8 cellular contexts compared by ENCODE assay signal in the genomic region with DNA sequence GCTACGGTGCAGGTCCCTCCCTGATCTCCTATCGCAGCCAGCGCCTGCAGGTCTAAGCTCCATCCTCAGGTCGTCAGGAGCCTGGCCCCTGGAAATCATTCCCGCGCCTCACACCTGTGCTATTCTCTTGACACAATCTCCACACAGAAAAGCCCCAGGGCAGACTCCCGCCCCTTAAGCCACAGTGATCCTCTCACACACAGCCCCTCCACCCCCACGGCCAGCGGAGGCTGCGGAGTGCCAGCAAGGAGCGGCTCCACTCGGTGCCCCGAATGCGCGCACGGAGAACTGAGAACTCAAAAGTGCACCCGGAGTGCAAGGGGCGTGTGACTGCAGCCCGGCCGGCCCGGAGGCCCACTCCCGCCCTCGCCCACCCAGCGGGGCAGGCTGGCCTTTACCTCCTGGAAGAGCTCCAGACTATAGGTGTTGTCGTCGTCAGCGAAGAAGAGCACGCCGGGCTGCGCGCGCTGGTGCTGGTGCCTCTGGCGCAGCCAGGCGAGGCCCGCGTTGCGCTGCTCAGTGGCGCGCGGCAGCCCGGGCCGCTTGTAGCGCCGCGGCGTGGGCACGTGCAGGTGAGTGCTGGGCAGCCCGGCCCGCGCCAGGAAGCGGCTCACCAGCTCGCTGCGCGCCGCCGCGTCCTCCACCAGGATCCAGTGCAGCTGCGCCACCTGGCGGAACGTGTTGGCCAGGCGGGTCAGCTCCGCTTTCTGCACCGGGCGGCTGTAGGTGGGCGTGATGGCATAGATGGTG. TPM values are rescaled to one million over a fixed set of nuclear protein-coding genes. Genes with fewer than 3 reads are reported as not detected.
DNase-seq lines count a peak whose midpoint lies in the region; ATAC-seq and TF ChIP-seq lines count a peak whose summit lies in the region.

No MANE protein-coding gene starts in this region.

- peak; percentile 92 for TF ChIP-seq CTCF in GM12864 (IDR thresholded peaks at IDR 0.05; ENCODE audit: low read depth, low read length, missing control alignments)
- peak; percentile 44 to 83 (median 65) for TF ChIP-seq CTCF in adrenal gland (IDR thresholded peaks at IDR 0.05)
- TF ChIP-seq CTCF in right atrium auricular region (IDR thresholded peaks at IDR 0.05): peak; percentile 75 to 92
- TF ChIP-seq CTCF in prostate gland (IDR thresholded peaks at IDR 0.05): peak; percentile 80 to 87 (median 84)
- TF ChIP-seq CTCF in upper lobe of right lung (IDR thresholded peaks at IDR 0.05): peak; percentile 80

- peak; percentile 97 for ATAC-seq in HG02588 (IDR thresholded peaks at IDR 0.05; ENCODE audit: unreplicated experiment)
- peak; percentile 98 for ATAC-seq in upper lobe of right lung

- DNase-seq in GM12864 (ENCODE audit: low read depth) (peak; percentile 55), NCI-H1048 (lab: John Stamatoyannopoulos, UW) (peak; percentile 69), SW480 (ENCODE audit: low spot score) (peak; percentile 74), adrenal gland (peak; percentile 67 to 86 (median 84)), right atrium auricular region (ENCODE audit: low spot score) (peak; percentile 73), prostate gland (ENCODE audit: low spot score) (peak; percentile 83), upper lobe of right lung (peak; percentile 93)

- peaks cover 23% of the 10 kb centered on the region for H3K27me3 ChIP-seq in adrenal gland
- H3K27me3 ChIP-seq in right atrium auricular region: no peaks in the 10 kb centered on the region
- no peaks in the 10 kb centered on the region for H3K27me3 ChIP-seq in prostate gland (replicated peaks; ENCODE audit: insufficient read depth)
- H3K27me3 ChIP-seq in upper lobe of right lung: peaks cover 33% of the 10 kb centered on the region

- H3K4me3 ChIP-seq in GM12864 (ENCODE audit: low read depth, low read length) (peak overlapping the region; percentile 52), adrenal gland (peak overlapping the region in 2 of 4 donors; percentile 24 to 73), right atrium auricular region (peak overlapping the region; percentile 37 to 58), prostate gland (peak overlapping the region; percentile 31 to 44), upper lobe of right lung (peak overlapping the region; percentile 53)

- H3K4me1 ChIP-seq in adrenal gland (replicated peaks in 1 of 2) (peaks cover 13 to 20% of the 10 kb centered on the region in 2 donors), right atrium auricular region (peaks cover 0 to 24% of the 10 kb centered on the region in 2 donors), prostate gland (replicated peaks) (peaks cover 5% of the 10 kb centered on the region), upper lobe of right lung (peaks cover 22% of the 10 kb centered on the region)

- no peak for TF ChIP-seq POLR2A in adrenal gland (IDR thresholded peaks at IDR 0.05)
- peak; percentile 12 for TF ChIP-seq POLR2A in prostate gland (IDR thresholded peaks at IDR 0.05)

- WGBS in adrenal gland, 4 donors: 1 to 6% (median 2%) methylated on average over 13 to 65 of the region's 65 CpGs
- 1% methylated on average over 56 of the region's 65 CpGs for whole genome bisulfite sequencing in prostate gland

- H3K9me3 ChIP-seq in adrenal gland (replicated peaks in 1 of 3) (no peaks in the 10 kb centered on the region), right atrium auricular region (no peaks in the 10 kb centered on the region), prostate gland (no peaks in the 10 kb centered on the region), upper lobe of right lung (no peaks in the 10 kb centered on the region)

- H3K36me3 ChIP-seq in adrenal gland (replicated peaks in 1 of 2) (no peaks in the 10 kb centered on the region), right atrium auricular region (no peaks in the 10 kb centered on the region), prostate gland (no peaks in the 10 kb centered on the region), upper lobe of right lung (no peaks in the 10 kb centered on the region)

- intact Hi-C loops in adrenal gland (cut with DNase I): no loop called here
- intact Hi-C loops in prostate gland (cut with DNase I): loop anchor here (5.0 kb wide), 1 partner anchor 248 kb away; no protein-coding TSS in a partner anchor
- intact Hi-C loops in upper lobe of right lung (cut with DNase I): no loop called here

- H3K27ac ChIP-seq in adrenal gland (no peak overlapping the region), right atrium auricular region (no peak overlapping the region), prostate gland (no peak overlapping the region), upper lobe of right lung (no peak overlapping the region)

RNA-seq across cellular contexts. Expression of gene B3GAT2, which starts 1.2 kb away (rescaled TPM):
- total RNA-seq in adrenal gland: under 1 TPM in 2 of 8 donors, not detected in 6; 0.04 to 0.14 TPM
- polyA plus RNA-seq in adrenal gland: under 1 TPM; 0.02 to 0.08 (median 0.03) TPM
- under 1 TPM in 1 of 2 donors, not detected in 1; 0.07 TPM for total RNA-seq in right atrium auricular region
- under 1 TPM; 0.09 to 0.91 TPM for total RNA-seq in prostate gland
- total RNA-seq in upper lobe of right lung: not detected
